ENCODE assay signal across 19 cellular contexts in genomic region chr15:40080104-40080503, GRCh38. TPM values are rescaled to one million over a fixed set of nuclear protein-coding genes. Genes with fewer than 3 reads are reported as not detected.
DNase-seq lines count a peak whose midpoint lies in the region; ATAC-seq and TF ChIP-seq lines count a peak whose summit lies in the region.
"Had no signal": no experiment of that assay in that cellular context is flagged by ENCODE, and none has a peak within 500 bp of the region (broad histone marks: within the 10 kb centered on the region; RNA-seq: fewer than 3 reads in every experiment).

No MANE protein-coding gene starts in this region.

- H3K9me3 ChIP-seq in BLaER1 treated with 17β-estradiol and CSF1 and Interleukin-3, amounts not matched to agents 10 nM and 100 nM (replicated peaks in 1 of 11) = no peaks in the 10 kb centered on the region; a peak in 1 of 22 replicates
- no peaks in the 10 kb centered on the region for H3K9me3 ChIP-seq in Panc1 (ENCODE audit: control insufficient read depth, insufficient read depth, low read depth, low read length)
- no peaks in the 10 kb centered on the region for H3K9me3 ChIP-seq in mesodermal cell (ENCODE audit: control insufficient read depth, low read length)
- H3K9me3 ChIP-seq in thyroid gland = no peaks in the 10 kb centered on the region
- H3K9me3 ChIP-seq in mucosa of descending colon = no peaks in the 10 kb centered on the region

- TF ChIP-seq CTCF in Panc1 (IDR thresholded peaks at IDR 0.05) (no peak), thyroid gland (IDR thresholded peaks at IDR 0.05) (no peak), mucosa of descending colon (IDR thresholded peaks at IDR 0.05) (no peak), dorsolateral prefrontal cortex (IDR thresholded peaks at IDR 0.05 in 54 of 56, conservative IDR thresholded peaks at IDR 0.05 in 2 of 56; ENCODE audit: low read depth in 1 of 56, partially characterized antibody in 56 of 56) (no peak)

- no peaks in the 10 kb centered on the region for H3K27me3 ChIP-seq in BLaER1 treated with 17β-estradiol and CSF1 and Interleukin-3, amounts not matched to agents 10 nM and 100 nM
- H3K27me3 ChIP-seq in Panc1 (ENCODE audit: control insufficient read depth, insufficient read depth, low read length) = no peaks in the 10 kb centered on the region
- H3K27me3 ChIP-seq in thyroid gland = no peaks in the 10 kb centered on the region
- peaks cover 0 to 4% (median 0%) of the 10 kb centered on the region in 45 donors for H3K27me3 ChIP-seq in dorsolateral prefrontal cortex

- peaks cover 16 to 33% of the 10 kb centered on the region in 2 donors for H3K27me3 Mint-ChIP-seq in effector memory CD8-positive, alpha-beta T cell

- no peaks in the 10 kb centered on the region for H3K36me3 Mint-ChIP-seq in effector memory CD8-positive, alpha-beta T cell (ENCODE audit: insufficient read depth)
- H3K36me3 Mint-ChIP-seq: CD4-positive, alpha-beta memory T cell had no signal

- TF ChIP-seq POLR2A in thyroid gland (IDR thresholded peaks at IDR 0.05) = no peak

- no peaks in the 10 kb centered on the region for H4K20me1 ChIP-seq in BLaER1 treated with 17β-estradiol and CSF1 and Interleukin-3, amounts not matched to agents 10 nM and 100 nM

- CTCF ChIA-PET in Panc1 (lab: Charles Lee) = no interaction called here

- intact Hi-C loops in Panc1 (cut with micrococcal nuclease; ENCODE audit: unreplicated experiment) = no loop called here
- intact Hi-C loops in thyroid gland (cut with DNase I) = no loop called here
- intact Hi-C loops in mucosa of descending colon (cut with DNase I, micrococcal nuclease) = no loop called here
- intact Hi-C loops in dorsolateral prefrontal cortex (cut with DNase I) = loop anchor here in 1 of 2 donors (2.0 kb wide), 1 partner anchor 23 kb away; no protein-coding TSS in a partner anchor

- H3K4me1 Mint-ChIP-seq in effector memory CD8-positive, alpha-beta T cell (ENCODE audit: low read depth in 2 of 2) = peaks cover 4 to 7% of the 10 kb centered on the region in 2 donors

- in situ Hi-C loops in Panc1 (cut with HindIII; ENCODE audit: low pct_unique_long_range_greater_than_20kb, low sequenced_read_pairs) = no loop called here

- H3K4me1 ChIP-seq in BLaER1 treated with 17β-estradiol and CSF1 and Interleukin-3, amounts not matched to agents 10 nM and 100 nM = peaks cover 41 to 69% (median 58%) of the 10 kb centered on the region in 10 experiments
- H3K4me1 ChIP-seq in Panc1 (ENCODE audit: control insufficient read depth, insufficient read depth, low read length) (peaks cover 27% of the 10 kb centered on the region), mesodermal cell (ENCODE audit: control insufficient read depth, insufficient read depth, low read length, poor library complexity, severe bottlenecking) (peaks cover 56% of the 10 kb centered on the region), thyroid gland (peaks cover 68 to 73% of the 10 kb centered on the region in 2 donors), mucosa of descending colon (ENCODE audit: low read depth) (peaks cover 9% of the 10 kb centered on the region)

- 100% methylated on average over 1 of the region's 1 CpG for WGBS in mesodermal cell (ENCODE audit: insufficient coverage in 2 of 2), 2 experiments
- WGBS in thyroid gland, 2 donors = 41 to 42% methylated on average over 1 of the region's 1 CpG

- no peaks in the 10 kb centered on the region for H3K9me3 Mint-ChIP-seq in effector memory CD8-positive, alpha-beta T cell
- H3K9me3 Mint-ChIP-seq: CD4-positive, alpha-beta memory T cell had no signal

- ATAC-seq in Panc1 (no peak), mucosa of descending colon (no peak)
- ATAC-seq in effector memory CD8-positive, alpha-beta T cell (replicated peaks) = no peak
- ATAC-seq: PC-3 had no signal

- H3K27ac ChIP-seq in BLaER1 treated with 17β-estradiol and CSF1 and Interleukin-3, amounts not matched to agents 10 nM and 100 nM = peak overlapping the region in 1 of 11 experiments; percentile 97; a peak in 1 of 22 replicates
- H3K27ac ChIP-seq in Panc1 (ENCODE audit: low read length) = peak overlapping the region; percentile 84; the same call in 1 of the 2 replicates
- H3K27ac ChIP-seq in mesodermal cell (ENCODE audit: low read depth, low read length, severe bottlenecking) = peak overlapping the region; percentile 99
- peak overlapping the region; percentile 87 to 92 (median 89) for H3K27ac ChIP-seq in thyroid gland
- H3K27ac ChIP-seq in dorsolateral prefrontal cortex = no peak overlapping the region
- H3K27ac ChIP-seq: KMS-11 had no signal

- DNase-seq in Panc1 (ENCODE audit: low read depth, low spot score) = no peak
- DNase-seq in thyroid gland = no peak
- DNase-seq in mucosa of descending colon = no peak
- DNase-seq in dorsolateral prefrontal cortex = no peak
- no peak for DNase-seq in C1 segment of cervical spinal cord (lab: John Stamatoyannopoulos, UW)
- no peak for DNase-seq in effector memory CD8-positive, alpha-beta T cell
- DNase-seq: AML-193; CD4-positive, alpha-beta memory T cell; MV-4-11; NCI-H1417; NCI-H187; NCI-H2107; NCI-H2227 treated with DMSO at 0.1 percent for 48 hours; NCI-H510A treated with DMSO at 0.1 percent for 48 hours; NCI-H774; PC-3 had no signal

- no TSS peak for BruUV-seq in Panc1 (replicated peaks; lab: Mats Ljungman, UMichigan)

- POLR2A ChIA-PET in Panc1 (lab: Charles Lee) = interaction anchor here (0.8 kb wide), 1 partner anchor 41 kb away, joined by 6 read pairs; no protein-coding TSS in a partner anchor

- peak overlapping the region in 1 of 10 experiments; percentile 48; a peak in 1 of 20 replicates for H3K4me3 ChIP-seq in BLaER1 treated with 17β-estradiol and CSF1 and Interleukin-3, amounts not matched to agents 10 nM and 100 nM
- H3K4me3 ChIP-seq in Panc1 (ENCODE audit: low read depth in 2 of 2, low read length in 2 of 2) (no peak overlapping the region), mesodermal cell (ENCODE audit: extremely low read depth, insufficient read depth, low read length, poor library complexity, severe bottlenecking) (no peak overlapping the region), thyroid gland (replicated peaks in 1 of 3) (no peak overlapping the region), mucosa of descending colon (no peak overlapping the region), dorsolateral prefrontal cortex (no peak overlapping the region)

- H3K4me2 ChIP-seq in BLaER1 treated with 17β-estradiol and CSF1 and Interleukin-3, amounts not matched to agents 10 nM and 100 nM = peak overlapping the region in 10 of 11 experiments; percentile 78 to 98 (median 89); a peak in 19 of 22 replicates
- H3K4me2 ChIP-seq: KMS-11 had no signal

- no peaks in the 10 kb centered on the region for H3K36me3 ChIP-seq in BLaER1 treated with 17β-estradiol and CSF1 and Interleukin-3, amounts not matched to agents 10 nM and 100 nM
- no peaks in the 10 kb centered on the region for H3K36me3 ChIP-seq in Panc1 (ENCODE audit: control insufficient read depth, insufficient read depth, low read length)
- H3K36me3 ChIP-seq in mesodermal cell (ENCODE audit: control insufficient read depth, insufficient read depth, low read length) = no peaks in the 10 kb centered on the region
- H3K36me3 ChIP-seq in thyroid gland = no peaks in the 10 kb centered on the region
- no peaks in the 10 kb centered on the region for H3K36me3 ChIP-seq in mucosa of descending colon (ENCODE audit: low read depth)

- peak overlapping the region in 1 of 11 experiments; percentile 91; a peak in 1 of 22 replicates for H3K9ac ChIP-seq in BLaER1 treated with 17β-estradiol and CSF1 and Interleukin-3, amounts not matched to agents 10 nM and 100 nM
- H3K9ac ChIP-seq: KMS-11 had no signal

- no peak overlapping the region for H3K27ac Mint-ChIP-seq in effector memory CD8-positive, alpha-beta T cell
- H3K27ac Mint-ChIP-seq: CD4-positive, alpha-beta memory T cell had no signal

- H3K4me3 Mint-ChIP-seq in effector memory CD8-positive, alpha-beta T cell = no peak overlapping the region
- H3K4me3 Mint-ChIP-seq: CD4-positive, alpha-beta memory T cell had no signal

RNA-seq across cellular contexts. Expression of gene BMF, which starts 28.6 kb away (rescaled TPM):
- 7.8 TPM for total RNA-seq in Panc1 (2021; ENCODE audit: unreplicated experiment)
- 9.4 TPM for polyA plus RNA-seq in Panc1 (2012; ENCODE audit: insufficient read length)
- polyA plus RNA-seq in mesodermal cell (2013, experiment 1 of 2) = 59.4 TPM
- 51.4 TPM for polyA plus RNA-seq in mesodermal cell (2013, experiment 2 of 2)
- total RNA-seq in thyroid gland = 10 to 100 TPM; 31.9 to 49.3 (median 37.2) TPM
- 10 to 100 TPM; 12.6 to 32.1 (median 28.7) TPM for total RNA-seq in mucosa of descending colon
- total RNA-seq in dorsolateral prefrontal cortex = 1 to 10 TPM in 117 of 120 experiments, under 1 TPM in 3; 0.89 to 7.2 (median 2.6) TPM

RNA-seq across cellular contexts. Expression of gene SRP14, which starts 41.1 kb away (rescaled TPM):
- 166 TPM for total RNA-seq in Panc1 (2021; ENCODE audit: unreplicated experiment)
- polyA plus RNA-seq in Panc1 (2012; ENCODE audit: insufficient read length) = 372 TPM
- 633 TPM for polyA plus RNA-seq in mesodermal cell (2013, experiment 1 of 2)
- polyA plus RNA-seq in mesodermal cell (2013, experiment 2 of 2) = 649 TPM
- 100 to 1,000 TPM; 327 to 576 (median 408) TPM for total RNA-seq in thyroid gland
- 100 to 1,000 TPM; 131 to 154 (median 142) TPM for total RNA-seq in mucosa of descending colon
- total RNA-seq in dorsolateral prefrontal cortex = 100 to 1,000 TPM; 118 to 280 (median 179) TPM

Comparison
In these comparisons a context has a peak if more than half of its experiments do, and no peak if none do; other contexts are left out.
1. H3K27ac ChIP-seq: peak in Panc1 (single experiment), mesodermal cell (single experiment) and thyroid gland (3 of 3); none in dorsolateral prefrontal cortex (0 of 59).